In the genomic region with DNA sequence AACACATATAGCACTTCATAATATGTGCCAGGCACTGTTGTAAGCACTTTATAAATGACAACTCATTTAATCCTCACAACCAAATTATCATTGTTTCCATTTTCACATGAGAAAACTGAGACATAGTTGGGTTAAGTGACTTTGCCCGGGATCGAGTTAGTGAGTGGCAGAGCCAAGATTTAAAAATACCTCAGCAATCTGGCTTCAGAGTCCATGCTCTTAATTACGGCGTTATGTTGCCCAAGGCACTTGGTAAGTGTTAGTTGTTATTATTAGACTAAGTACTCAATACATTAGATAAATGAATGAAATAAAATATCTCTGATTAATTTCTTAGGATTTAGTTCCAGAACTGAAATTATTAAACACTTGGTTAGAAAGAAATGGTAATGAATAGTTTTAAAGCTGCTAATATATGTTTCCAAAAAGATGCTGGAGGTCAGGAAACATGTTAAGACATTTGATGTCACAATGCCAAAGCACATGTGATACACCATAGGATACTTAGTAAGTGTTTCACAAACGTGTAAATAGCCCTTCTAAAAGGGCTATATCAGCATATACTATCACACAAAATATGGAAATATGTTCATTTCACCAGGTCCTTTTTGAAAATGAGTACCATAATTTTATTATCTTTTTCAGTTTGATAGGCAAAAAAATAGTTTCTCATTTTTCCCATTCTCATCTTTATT, we compare ENCODE assay signal across 22 cellular contexts.
DNase-seq lines count a peak whose midpoint lies in the region; ATAC-seq, FAIRE-seq and TF ChIP-seq lines count a peak whose summit lies in the region.
"Had no signal": no experiment of that assay in that cellular context is flagged by ENCODE, and none has a peak within 500 bp of the region (broad histone marks: within the 10 kb centered on the region; RNA-seq: fewer than 3 reads in every experiment).

No MANE protein-coding gene starts in this region.

- H3K4me3 ChIP-seq in K562, result no peak overlapping the region
- H3K4me3 ChIP-seq in left ventricle myocardium inferior, result no peak overlapping the region
- no peak overlapping the region for H3K4me3 ChIP-seq in right cardiac atrium (ENCODE audit: low read length)
- H3K4me3 ChIP-seq: BLaER1, HAP-1 had no signal

- in situ Hi-C loops in K562 (cut with MboI), result no loop called here

- H3K27me3 ChIP-seq in K562 (ENCODE audit: control insufficient read depth in 2 of 2, insufficient read depth in 2 of 2, low read length in 2 of 2), result no peaks in the 10 kb centered on the region
- no peaks in the 10 kb centered on the region for H3K27me3 ChIP-seq in left ventricle myocardium inferior (ENCODE audit: low read depth)
- no peaks in the 10 kb centered on the region for H3K27me3 ChIP-seq in right cardiac atrium (ENCODE audit: control insufficient read depth, insufficient read depth)
- H3K27me3 ChIP-seq: BLaER1 had no signal

- no peak overlapping the region for H3K9ac ChIP-seq in K562 (ENCODE audit: insufficient read depth in 1 of 2, low read depth in 2 of 2, low read length in 2 of 2)
- H3K9ac ChIP-seq: BLaER1 had no signal

- POLR2A ChIA-PET in K562 (lab: Yijun Ruan, JAX), result interaction anchor here (0.7 kb wide), 1 partner anchor 33 kb away, joined by 3 read pairs; no protein-coding TSS in a partner anchor

- H3K4me3 Mint-ChIP-seq in activated CD4-positive, alpha-beta T cell treated with anti-CD3 and anti-CD28 coated beads, Interleukin-2, amount 10 ng/mL, durations not matched to agents 24 days and 14 days, result no peak overlapping the region
- H3K4me3 Mint-ChIP-seq: B cell; CD4-positive, CD25-positive, alpha-beta regulatory T cell; CD8-positive, alpha-beta T cell; HFFc6 had no signal

- H3K27ac ChIP-seq in K562 (ENCODE audit: extremely low read depth, low read depth, low read length) (no peak overlapping the region), left ventricle myocardium inferior (replicated peaks) (peak overlapping the region; percentile 54), right cardiac atrium (ENCODE audit: low read length) (no peak overlapping the region)
- H3K27ac ChIP-seq: BLaER1, C4-2B had no signal

- no peaks in the 10 kb centered on the region for H3K4me1 Mint-ChIP-seq in activated CD4-positive, alpha-beta T cell treated with anti-CD3 and anti-CD28 coated beads, Interleukin-2, amount 10 ng/mL, durations not matched to agents 24 days and 14 days
- H3K4me1 Mint-ChIP-seq: B cell; CD4-positive, CD25-positive, alpha-beta regulatory T cell had no signal

- H2AFZ ChIP-seq in K562 (ENCODE audit: low read depth, low read length), result no peak overlapping the region

- no TSS peak for BruUV-seq in K562 (replicated peaks; lab: Mats Ljungman, UMichigan)

- CTCF ChIA-PET in K562 (lab: Yijun Ruan, JAX; ENCODE audit: low intra/inter-chr PET ratio), result no interaction called here

- H3K36me3 Mint-ChIP-seq in activated CD4-positive, alpha-beta T cell treated with anti-CD3 and anti-CD28 coated beads, Interleukin-2, amount 10 ng/mL, durations not matched to agents 24 days and 14 days (ENCODE audit: low read depth), result no peaks in the 10 kb centered on the region
- H3K36me3 Mint-ChIP-seq: CD4-positive, CD25-positive, alpha-beta regulatory T cell; CD8-positive, alpha-beta T cell had no signal

- H3K79me2 ChIP-seq in K562 (ENCODE audit: control insufficient read depth, insufficient read depth, low read length), result no peaks in the 10 kb centered on the region

- intact Hi-C loops in K562 (cut with micrococcal nuclease) (no loop called here), Right ventricle myocardium superior (cut with DNase I) (no loop called here), left ventricle myocardium inferior (cut with micrococcal nuclease) (no loop called here), right cardiac atrium (cut with DNase I) (no loop called here)
- intact Hi-C loops in activated CD4-positive, alpha-beta T cell treated with anti-CD3 and anti-CD28 coated beads, Interleukin-2, amount 10 ng/mL, durations not matched to agents 24 days and 14 days (cut with micrococcal nuclease), result no loop called here

- no peaks in the 10 kb centered on the region for H3K9me1 ChIP-seq in K562 (ENCODE audit: control insufficient read depth, insufficient read depth, low read length)

- no peaks in the 10 kb centered on the region for H3K36me3 ChIP-seq in K562 (ENCODE audit: control insufficient read depth, insufficient read depth, low read length)
- H3K36me3 ChIP-seq in left ventricle myocardium inferior, result no peaks in the 10 kb centered on the region
- H3K36me3 ChIP-seq: BLaER1, HAP-1 had no signal

- FAIRE-seq in K562 (lab: Jason Lieb, UNC), result peak; percentile 19
- FAIRE-seq: GM12891, GM18507, H54 had no signal

- ATAC-seq in K562, result no peak
- peak; percentile 98 for ATAC-seq in Right ventricle myocardium superior (ENCODE audit: poor library complexity)
- peak; percentile 79 to 87 for ATAC-seq in right cardiac atrium
- no peak for ATAC-seq in HG03571 (IDR thresholded peaks at IDR 0.05; ENCODE audit: unreplicated experiment)
- ATAC-seq: CD8-positive, alpha-beta T cell had no signal

- H4K20me1 ChIP-seq in K562 (replicated peaks; ENCODE audit: control insufficient read depth, insufficient read depth, low read length), result no peaks in the 10 kb centered on the region
- H4K20me1 ChIP-seq: BLaER1 had no signal

- no peaks in the 10 kb centered on the region for H3K9me3 Mint-ChIP-seq in activated CD4-positive, alpha-beta T cell treated with anti-CD3 and anti-CD28 coated beads, Interleukin-2, amount 10 ng/mL, durations not matched to agents 24 days and 14 days
- H3K9me3 Mint-ChIP-seq: CD8-positive, alpha-beta T cell; HFFc6 had no signal

- TF ChIP-seq CTCF in K562 (IDR thresholded peaks at IDR 0.05 in 2 of 3, conservative IDR thresholded peaks at IDR 0.05 in 1 of 3; ENCODE audit: insufficient read depth in 2 of 3, low read depth in 1 of 3, low read length in 3 of 3) (no peak), left ventricle myocardium inferior (IDR thresholded peaks at IDR 0.05; ENCODE audit: borderline replicate concordance) (no peak)

- H3K9me3 ChIP-seq in K562 (replicated peaks; ENCODE audit: control insufficient read depth, insufficient read depth, low read depth, low read length), result no peaks in the 10 kb centered on the region
- H3K9me3 ChIP-seq in left ventricle myocardium inferior (replicated peaks), result no peaks in the 10 kb centered on the region
- no peaks in the 10 kb centered on the region for H3K9me3 ChIP-seq in right cardiac atrium (ENCODE audit: control insufficient read depth, low read length)
- H3K9me3 ChIP-seq: BLaER1, Caco-2, HAP-1 had no signal

- H3K27ac Mint-ChIP-seq in activated CD4-positive, alpha-beta T cell treated with anti-CD3 and anti-CD28 coated beads, Interleukin-2, amount 10 ng/mL, durations not matched to agents 24 days and 14 days, result no peak overlapping the region
- H3K27ac Mint-ChIP-seq: B cell; CD4-positive, CD25-positive, alpha-beta regulatory T cell; CD8-positive, alpha-beta T cell; HFFc6 had no signal

- no peaks in the 10 kb centered on the region for H3K4me1 ChIP-seq in K562 (replicated peaks in 1 of 2; ENCODE audit: control insufficient read depth in 2 of 2, insufficient read depth in 2 of 2, low read length in 2 of 2)
- H3K4me1 ChIP-seq in left ventricle myocardium inferior, result peaks cover 14% of the 10 kb centered on the region
- no peaks in the 10 kb centered on the region for H3K4me1 ChIP-seq in right cardiac atrium (ENCODE audit: control insufficient read depth, insufficient read depth, low read length)
- H3K4me1 ChIP-seq: BLaER1, HAP-1 had no signal

- WGBS in K562 (ENCODE audit: insufficient coverage, low coverage, missing lambda C conversion rate), result 1% methylated on average over 5 of the region's 5 CpGs
- WGBS in right cardiac atrium, result 47% methylated on average over 5 of the region's 5 CpGs

- TF ChIP-seq POLR2A in K562 (conservative IDR thresholded peaks at IDR 0.05), result no peak

- H3K27me3 Mint-ChIP-seq in activated CD4-positive, alpha-beta T cell treated with anti-CD3 and anti-CD28 coated beads, Interleukin-2, amount 10 ng/mL, durations not matched to agents 24 days and 14 days, result no peaks in the 10 kb centered on the region

- TF ChIP-seq RAD21 in K562 (CRISPR knock-in tag; conservative IDR thresholded peaks at IDR 0.05 in 1 of 2, IDR thresholded peaks at IDR 0.05 in 1 of 2), result no peak

- no peak for DNase-seq in K562 (ENCODE audit: extremely low read depth in 1 of 4, low spot score in 3 of 4)
- no peak for DNase-seq in Right ventricle myocardium superior
- no peak for DNase-seq in left ventricle myocardium inferior
- no peak for DNase-seq in right cardiac atrium
- DNase-seq in activated CD4-positive, alpha-beta T cell treated with anti-CD3 and anti-CD28 coated beads, Interleukin-2, amount 10 ng/mL, durations not matched to agents 24 days and 14 days, result no peak
- no peak for DNase-seq in EL
- DNase-seq in stimulated activated CD4-positive, alpha-beta T cell treated with anti-CD3 and anti-CD28 coated beads, Interleukin-4, amount 100 ng/mL, for 24 hours, result no peak
- DNase-seq: Caco-2; CD4-positive, CD25-positive, alpha-beta regulatory T cell; CD8-positive, alpha-beta T cell; DMS79; GF-D8; GOT3; HFFc6 had no signal

- H3K4me2 ChIP-seq in K562 (ENCODE audit: insufficient read depth, low read length), result no peak overlapping the region
- H3K4me2 ChIP-seq: BLaER1 had no signal

- TF ChIP-seq EP300 in K562 (IDR thresholded peaks at IDR 0.05; ENCODE audit: low read length), result no peak

TF ChIP-seq in K562, 482 proteins besides CTCF, POLR2A, EP300 and RAD21:
- TF ChIP-seq ASH1L (IDR thresholded peaks at IDR 0.05; ENCODE audit: borderline replicate concordance, low read depth, partially characterized antibody), result no peak

Comparison
In these comparisons a context has a peak if more than half of its experiments do, and no peak if none do; other contexts are left out.
1. ATAC-seq: peak in Right ventricle myocardium superior (single experiment) and right cardiac atrium (2 of 2); none in K562 (single experiment) and HG03571 (single experiment).